In genomic region chr2:39164089-39164488, GRCh38 we compare ENCODE assay signal across 1 cellular context.
TF ChIP-seq lines count a peak whose summit lies in the region.

No MANE protein-coding gene starts in this region.

TF ChIP-seq in SK-N-SH treated with all-trans-retinoic acid at 6 μM for 48 hours, 23 proteins besides CTCF, POLR2A, EP300 and RAD21 (continued from another document):
- TF ChIP-seq POU6F1 (CRISPR knock-in tag; IDR thresholded peaks at IDR 0.05; ENCODE audit: borderline replicate concordance, low read depth) = no peak
- no peak for TF ChIP-seq GLIS3 (CRISPR knock-in tag; IDR thresholded peaks at IDR 0.05)
- no peak for TF ChIP-seq OSR1 (CRISPR knock-in tag; IDR thresholded peaks at IDR 0.05)
- TF ChIP-seq TSHZ2 (CRISPR knock-in tag; IDR thresholded peaks at IDR 0.05) = no peak
- no peak for TF ChIP-seq ZNF70 (CRISPR knock-in tag; IDR thresholded peaks at IDR 0.05)
